ENCODE assay signal across 19 cellular contexts in the genomic region with DNA sequence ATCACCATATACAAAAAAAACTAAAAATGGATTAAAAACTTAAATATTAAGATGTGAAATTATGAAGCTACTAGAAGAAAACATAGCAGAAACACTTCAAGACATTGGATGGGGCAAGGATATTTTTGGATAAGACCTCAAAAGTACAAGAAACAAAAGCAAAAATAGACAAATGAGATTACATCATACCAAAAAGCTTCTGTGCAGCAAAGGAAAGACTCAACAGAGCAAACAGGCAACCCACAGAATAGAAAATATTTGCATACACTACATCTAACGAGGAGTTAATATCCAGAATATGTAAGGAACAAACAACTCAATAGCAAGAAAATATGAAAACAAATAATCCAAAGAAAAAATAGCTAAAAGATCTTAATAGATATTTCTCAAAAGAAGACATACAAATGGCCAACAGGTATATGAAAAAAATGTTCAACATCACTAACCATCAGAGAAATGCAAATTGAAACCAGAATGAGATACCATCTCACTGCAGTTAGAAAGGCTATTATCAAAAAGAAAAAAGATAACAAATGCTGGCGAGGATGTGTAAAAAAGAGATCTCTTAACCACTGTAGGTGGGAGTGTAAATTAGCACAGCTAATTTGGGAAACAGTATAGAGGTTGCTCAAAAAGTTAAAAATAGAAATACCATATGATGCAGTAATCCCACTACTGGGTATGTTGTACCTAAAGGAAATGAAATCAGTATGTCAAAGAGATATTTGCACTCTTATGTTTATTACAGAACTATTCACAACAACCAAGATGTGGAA.
DNase-seq lines count a peak whose midpoint lies in the region; ATAC-seq and TF ChIP-seq lines count a peak whose summit lies in the region.
"Had no signal": no experiment of that assay in that cellular context is flagged by ENCODE, and none has a peak within 500 bp of the region (broad histone marks: within the 10 kb centered on the region; RNA-seq: fewer than 3 reads in every experiment).

No MANE protein-coding gene starts in this region.

- no peaks in the 10 kb centered on the region for H4K20me1 ChIP-seq in MM.1S (ENCODE audit: insufficient read depth, low read length)

- no peak overlapping the region for H3K9ac ChIP-seq in MM.1S (ENCODE audit: low read length)

- peak overlapping the region; percentile 42; the same call in 1 of the 2 replicates for H3K27ac ChIP-seq in MM.1S (ENCODE audit: low read length)
- H3K27ac ChIP-seq: Peyer's patch had no signal

- H3K4me1 ChIP-seq in MM.1S (ENCODE audit: low read length) = no peaks in the 10 kb centered on the region
- H3K4me1 ChIP-seq: Peyer's patch had no signal

- H3K4me2 ChIP-seq in MM.1S (ENCODE audit: low read depth, low read length) = peak overlapping the region; percentile 41; the same call in 1 of the 2 replicates

- H3F3A ChIP-seq in MM.1S (ENCODE audit: insufficient read depth, low read length) = no peaks in the 10 kb centered on the region

- H2AFZ ChIP-seq in MM.1S (ENCODE audit: low read length) = no peak overlapping the region

- H3K79me2 ChIP-seq in MM.1S (ENCODE audit: low read length) = no peaks in the 10 kb centered on the region

- ATAC-seq in GM18520 (IDR thresholded peaks at IDR 0.05; ENCODE audit: unreplicated experiment) (peak; percentile 48), HG02885 (IDR thresholded peaks at IDR 0.05; ENCODE audit: poor library complexity, unreplicated experiment) (peak; percentile 76), GM21825 (IDR thresholded peaks at IDR 0.05; ENCODE audit: unreplicated experiment) (no peak)
- ATAC-seq: K562, Right ventricle myocardium inferior had no signal

- H3K9me3 ChIP-seq in MM.1S (replicated peaks; ENCODE audit: insufficient read depth, low read length) = no peaks in the 10 kb centered on the region
- H3K9me3 ChIP-seq: HAP-1, Peyer's patch had no signal

- DNase-seq in MM.1S (peak; percentile 10), MV-4-11 (lab: John Stamatoyannopoulos, UW) (no peak), inferior parietal cortex (ENCODE audit: extremely low spot score) (no peak), activated gamma-delta T cell treated with Interleukin-2 at 50 U/mL for 16 hours (no peak)
- DNase-seq: ACHN, AML-193, DMS 273 treated with DMSO at 0.1 percent for 48 hours, GF-D8, NCI-H1048, NCI-H1436 treated with DMSO at 0.1 percent for 48 hours, NCI-H2029 treated with DMSO at 0.1 percent for 48 hours, NCI-H524, Peyer's patch had no signal

- H3K9me2 ChIP-seq in MM.1S (replicated peaks; ENCODE audit: insufficient read depth, low read length) = no peaks in the 10 kb centered on the region

- no peaks in the 10 kb centered on the region for H3K36me3 ChIP-seq in MM.1S (replicated peaks; ENCODE audit: insufficient read depth, low read length)
- H3K36me3 ChIP-seq: HAP-1, Peyer's patch had no signal

- no peak for TF ChIP-seq CTCF in MM.1S (IDR thresholded peaks at IDR 0.05; ENCODE audit: low read length)

- H3K4me3 ChIP-seq in MM.1S (ENCODE audit: low read length) = 0 out of 2 replicates have a peak overlapping the region, but pooled peaks have one; percentile 20
- H3K4me3 ChIP-seq: HAP-1, K562, Peyer's patch had no signal

- no peaks in the 10 kb centered on the region for H3K27me3 ChIP-seq in MM.1S (replicated peaks; ENCODE audit: insufficient read depth, low read length)
- H3K27me3 ChIP-seq: Peyer's patch had no signal
